In the genomic region with DNA sequence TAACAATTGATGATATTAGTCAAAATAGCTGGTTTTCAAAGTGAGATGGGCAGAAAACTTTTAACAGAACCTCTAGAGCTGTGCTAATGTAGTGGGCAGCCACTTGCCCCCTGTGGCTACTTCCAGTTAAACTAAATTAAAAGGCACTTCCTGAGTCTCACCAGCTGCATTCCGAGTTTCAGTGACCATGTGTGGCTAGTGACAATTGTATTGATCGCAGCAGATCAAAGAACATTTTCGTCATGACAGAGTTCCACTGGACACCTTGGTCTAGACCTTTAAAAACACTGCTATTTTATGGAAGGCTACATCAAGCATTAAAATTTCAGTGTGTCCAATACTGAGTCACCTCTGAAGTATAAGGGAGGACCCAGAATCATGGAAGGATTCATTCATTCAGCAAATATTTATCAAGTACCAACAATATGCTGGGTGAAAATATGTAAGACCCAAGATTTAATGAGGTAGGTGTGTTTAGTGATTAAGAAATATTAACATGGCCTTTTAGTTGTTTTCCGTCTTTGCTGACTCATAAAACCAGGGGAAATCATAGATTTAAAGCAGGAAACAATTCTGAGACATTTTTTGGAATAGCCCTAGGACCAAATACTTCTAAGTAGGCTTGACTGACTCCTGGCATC, we compare ENCODE assay signal across 12 cellular contexts. TPM values are rescaled to one million over a fixed set of nuclear protein-coding genes. Genes with fewer than 3 reads are reported as not detected.
DNase-seq lines count a peak whose midpoint lies in the region; ATAC-seq, FAIRE-seq and TF ChIP-seq lines count a peak whose summit lies in the region.
"Had no signal": no experiment of that assay in that cellular context is flagged by ENCODE, and none has a peak within 500 bp of the region (broad histone marks: within the 10 kb centered on the region; RNA-seq: fewer than 3 reads in every experiment).

No MANE protein-coding gene starts in this region.

- H4K20me1 ChIP-seq in HCT116 (ENCODE audit: insufficient read depth) (no peaks in the 10 kb centered on the region), astrocyte (ENCODE audit: insufficient read depth, low read length) (peaks cover 12% of the 10 kb centered on the region)

- WGBS in transverse colon (ENCODE audit: low coverage in 1 of 2), 2 donors = 67% methylated on average over 2 to 4 of the region's 4 CpGs

- TF ChIP-seq POLR2A in HCT116 (IDR thresholded peaks at IDR 0.05; ENCODE audit: borderline replicate concordance, extremely low read depth, insufficient read depth, insufficient read length) (no peak), transverse colon (IDR thresholded peaks at IDR 0.05) (no peak)

- peaks cover 6% of the 10 kb centered on the region for H3K36me3 Mint-ChIP-seq in astrocyte (ENCODE audit: low read depth, unreplicated experiment)
- H3K36me3 Mint-ChIP-seq in activated naive CD8-positive, alpha-beta T cell treated with anti-CD3 and anti-CD28 coated beads for 36 hours = no peaks in the 10 kb centered on the region
- peaks cover 5% of the 10 kb centered on the region for H3K36me3 Mint-ChIP-seq in activated CD4-positive, alpha-beta T cell treated with anti-CD3 and anti-CD28 coated beads, Interleukin-2, amount 10 ng/mL, durations not matched to agents 7 days and 5 days (ENCODE audit: low read depth)

- no peak for TF ChIP-seq CTCF in HCT116 (IDR thresholded peaks at IDR 0.05 in 2 of 3, conservative IDR thresholded peaks at IDR 0.05 in 1 of 3; ENCODE audit: borderline replicate concordance in 1 of 3, insufficient read depth in 1 of 3, low read depth in 2 of 3, low read length in 2 of 3)
- no peak for TF ChIP-seq CTCF in astrocyte (IDR thresholded peaks at IDR 0.05; ENCODE audit: insufficient read depth, low read depth, low read length)
- no peak for TF ChIP-seq CTCF in transverse colon (IDR thresholded peaks at IDR 0.05)

- H3K9me3 ChIP-seq in HCT116 (ENCODE audit: control insufficient read depth in 1 of 2, insufficient read depth in 1 of 2, low read depth in 1 of 2, low read length in 2 of 2) (no peaks in the 10 kb centered on the region), astrocyte (ENCODE audit: insufficient read depth, low read depth, low read length) (no peaks in the 10 kb centered on the region), transverse colon (no peaks in the 10 kb centered on the region)
- H3K9me3 ChIP-seq: SJCRH30 had no signal

- H3K9ac ChIP-seq in HCT116 (ENCODE audit: low read length) (peak overlapping the region; percentile 92), astrocyte (ENCODE audit: low read length) (no peak overlapping the region)
- H3K9ac ChIP-seq: KMS-11 had no signal

- peak overlapping the region; percentile 89 for H3K4me3 Mint-ChIP-seq in astrocyte (ENCODE audit: unreplicated experiment)
- no peak overlapping the region for H3K4me3 Mint-ChIP-seq in activated naive CD8-positive, alpha-beta T cell treated with anti-CD3 and anti-CD28 coated beads for 36 hours
- H3K4me3 Mint-ChIP-seq in activated CD4-positive, alpha-beta T cell treated with anti-CD3 and anti-CD28 coated beads, Interleukin-2, amount 10 ng/mL, durations not matched to agents 7 days and 5 days = no peak overlapping the region
- H3K4me3 Mint-ChIP-seq: activated naive CD8-positive, alpha-beta T cell treated with anti-CD3 and anti-CD28 coated beads, Interleukin-2, amount 10 ng/mL, durations not matched to agents 7 days and 5 days had no signal

- H3K27me3 Mint-ChIP-seq in astrocyte (ENCODE audit: low read depth, unreplicated experiment) = no peaks in the 10 kb centered on the region
- peaks cover 48% of the 10 kb centered on the region for H3K27me3 Mint-ChIP-seq in activated naive CD8-positive, alpha-beta T cell treated with anti-CD3 and anti-CD28 coated beads for 36 hours
- peaks cover 38% of the 10 kb centered on the region for H3K27me3 Mint-ChIP-seq in activated CD4-positive, alpha-beta T cell treated with anti-CD3 and anti-CD28 coated beads, Interleukin-2, amount 10 ng/mL, durations not matched to agents 7 days and 5 days

- DNase-seq in HCT116 (ENCODE audit: low read depth, low spot score) = peak; percentile 94
- DNase-seq in astrocyte (ENCODE audit: low read depth) = peak; percentile 61
- DNase-seq in kidney glomerular epithelial cell (lab: John Stamatoyannopoulos, UW) = peak; percentile 65
- no peak for DNase-seq in transverse colon
- no peak for DNase-seq in activated naive CD8-positive, alpha-beta T cell treated with anti-CD3 and anti-CD28 coated beads for 36 hours
- no peak for DNase-seq in substantia nigra (lab: John Stamatoyannopoulos, UW)
- DNase-seq in activated CD4-positive, alpha-beta T cell treated with anti-CD3 and anti-CD28 coated beads, Interleukin-2, amount 10 ng/mL, durations not matched to agents 7 days and 5 days = no peak
- DNase-seq: activated naive CD8-positive, alpha-beta T cell treated with anti-CD3 and anti-CD28 coated beads, Interleukin-2, amount 10 ng/mL, durations not matched to agents 7 days and 5 days; left cardiac atrium; NCI-H1694 treated with DMSO at 0.1 percent for 48 hours had no signal

- no peak overlapping the region for H2AFZ ChIP-seq in HCT116 (ENCODE audit: low read depth, low read length, poor library complexity, severe bottlenecking)
- H2AFZ ChIP-seq in astrocyte (ENCODE audit: low read depth, low read length) = no peak overlapping the region

- H3K79me2 ChIP-seq in HCT116 (ENCODE audit: insufficient read depth, low read length) = peaks cover 42% of the 10 kb centered on the region
- peaks cover 27% of the 10 kb centered on the region for H3K79me2 ChIP-seq in astrocyte (ENCODE audit: insufficient read depth, low read length)

- no peak for TF ChIP-seq RAD21 in HCT116 (IDR thresholded peaks at IDR 0.05; ENCODE audit: low read depth)

- no peaks in the 10 kb centered on the region for H3K9me2 ChIP-seq in HCT116 (ENCODE audit: insufficient read depth)

- no peaks in the 10 kb centered on the region for H3K27me3 ChIP-seq in HCT116 (ENCODE audit: insufficient read depth, low read length)
- H3K27me3 ChIP-seq in astrocyte (ENCODE audit: insufficient read depth, low read length) = no peaks in the 10 kb centered on the region
- peaks cover 13% of the 10 kb centered on the region for H3K27me3 ChIP-seq in transverse colon
- H3K27me3 ChIP-seq: SJCRH30 had no signal

- in situ Hi-C loops in transverse colon (cut with MboI; ENCODE audit: low pct_ligation_motif_present in 1 of 4, low pct_unique_long_range_greater_than_20kb in 1 of 4, low sequenced_read_pairs in 3 of 4) = loop anchor here (25.0 kb wide), 1 partner anchor 209 kb away; no protein-coding TSS in a partner anchor

- TF ChIP-seq EP300 in transverse colon (IDR thresholded peaks at IDR 0.05; ENCODE audit: low read depth) = no peak

- H3K4me2 ChIP-seq in HCT116 (ENCODE audit: low read length) (peak overlapping the region; percentile 92), astrocyte (ENCODE audit: low read length) (peak overlapping the region; percentile 92)
- H3K4me2 ChIP-seq: KMS-11 had no signal

- peak overlapping the region; percentile 96 for H3K27ac ChIP-seq in HCT116 (ENCODE audit: low read depth, low read length)
- peak overlapping the region; percentile 6 for H3K27ac ChIP-seq in astrocyte (ENCODE audit: low read depth, low read length)
- H3K27ac ChIP-seq in transverse colon = peak overlapping the region; percentile 5 to 97 (median 94)
- no peak overlapping the region for H3K27ac ChIP-seq in substantia nigra (ENCODE audit: low read depth, low read length, poor library complexity, severe bottlenecking)
- H3K27ac ChIP-seq: KMS-11, SJCRH30 had no signal

- H3K4me1 Mint-ChIP-seq in astrocyte (ENCODE audit: low read depth, unreplicated experiment) = peaks cover 15% of the 10 kb centered on the region
- H3K4me1 Mint-ChIP-seq in activated naive CD8-positive, alpha-beta T cell treated with anti-CD3 and anti-CD28 coated beads for 36 hours = peaks cover 15% of the 10 kb centered on the region
- H3K4me1 Mint-ChIP-seq in activated CD4-positive, alpha-beta T cell treated with anti-CD3 and anti-CD28 coated beads, Interleukin-2, amount 10 ng/mL, durations not matched to agents 7 days and 5 days = peaks cover 13% of the 10 kb centered on the region

- ATAC-seq in HCT116 = peak; percentile 26
- ATAC-seq: left cardiac atrium had no signal

- H3K36me3 ChIP-seq in HCT116 (ENCODE audit: control insufficient read depth in 1 of 2, insufficient read depth in 2 of 2, low read length in 2 of 2) = peaks cover 8 to 14% of the 10 kb centered on the region in 2 experiments; a peak in 3 of 4 replicates
- H3K36me3 ChIP-seq in astrocyte (ENCODE audit: insufficient read depth, low read length) = no peaks in the 10 kb centered on the region
- no peaks in the 10 kb centered on the region for H3K36me3 ChIP-seq in transverse colon
- H3K36me3 ChIP-seq: SJCRH30 had no signal

- POLR2A ChIA-PET in HCT116 (lab: Charles Lee) = interaction anchor here (1.1 to 2.0 kb wide), 6 partner anchors 80 to 204 kb away, joined by 3 to 6 read pairs (median 4); no protein-coding TSS in a partner anchor
- POLR2A ChIA-PET in activated CD4-positive, alpha-beta T cell treated with anti-CD3 and anti-CD28 coated beads, Interleukin-2, amount 10 ng/mL, durations not matched to agents 7 days and 5 days (lab: Charles Lee) = no interaction called here

- RAD21 ChIA-PET in HCT116 (lab: Charles Lee; ENCODE audit: low non-redundant PET in 1 of 2, low total read pairs in 2 of 2, uncharacterized antibody in 2 of 2, unreplicated experiment in 2 of 2) = interaction anchor here in 1 of 2 experiments (1.7 kb wide), 1 partner anchor 204 kb away, joined by 4 read pairs; no protein-coding TSS in a partner anchor

- intact Hi-C loops in HCT116 (cut with micrococcal nuclease) = loop anchor here (1.0 to 10.0 kb wide), 7 partner anchors 79 to 1266 kb away; a partner anchor contains a TSS
- intact Hi-C loops in transverse colon (cut with DNase I; ENCODE audit: low total_unique reads) = no loop called here

- H3K27ac Mint-ChIP-seq in astrocyte (ENCODE audit: unreplicated experiment) = peak overlapping the region; percentile 30
- H3K27ac Mint-ChIP-seq in activated naive CD8-positive, alpha-beta T cell treated with anti-CD3 and anti-CD28 coated beads for 36 hours = no peak overlapping the region
- H3K27ac Mint-ChIP-seq in activated CD4-positive, alpha-beta T cell treated with anti-CD3 and anti-CD28 coated beads, Interleukin-2, amount 10 ng/mL, durations not matched to agents 7 days and 5 days = no peak overlapping the region
- H3K27ac Mint-ChIP-seq: activated naive CD8-positive, alpha-beta T cell treated with anti-CD3 and anti-CD28 coated beads, Interleukin-2, amount 10 ng/mL, durations not matched to agents 7 days and 5 days had no signal

- no TSS peak for BruUV-seq in HCT116 (replicated peaks; lab: Mats Ljungman, UMichigan)

- CTCF ChIA-PET in HCT116 (lab: Charles Lee) = interaction anchor here (1.7 kb wide), 1 partner anchor 220 kb away, joined by 3 read pairs; no protein-coding TSS in a partner anchor
- CTCF ChIA-PET in activated CD4-positive, alpha-beta T cell treated with anti-CD3 and anti-CD28 coated beads, Interleukin-2, amount 10 ng/mL, durations not matched to agents 7 days and 5 days (lab: Charles Lee) = no interaction called here

- H3K4me1 ChIP-seq in HCT116 (ENCODE audit: control insufficient read depth in 1 of 2, insufficient read depth in 2 of 2, low read length in 2 of 2) = peaks cover 32 to 58% of the 10 kb centered on the region in 2 experiments
- H3K4me1 ChIP-seq in astrocyte (ENCODE audit: insufficient read depth, low read length) = peaks cover 16% of the 10 kb centered on the region
- peaks cover 0 to 19% (median 8%) of the 10 kb centered on the region in 4 donors for H3K4me1 ChIP-seq in transverse colon
- H3K4me1 ChIP-seq: SJCRH30 had no signal

- FAIRE-seq in astrocyte (lab: Jason Lieb, UNC) = no peak

- H3K9me3 Mint-ChIP-seq in astrocyte (ENCODE audit: unreplicated experiment) = peaks cover 2% of the 10 kb centered on the region
- H3K9me3 Mint-ChIP-seq in activated naive CD8-positive, alpha-beta T cell treated with anti-CD3 and anti-CD28 coated beads for 36 hours = peaks cover 2% of the 10 kb centered on the region
- no peaks in the 10 kb centered on the region for H3K9me3 Mint-ChIP-seq in activated CD4-positive, alpha-beta T cell treated with anti-CD3 and anti-CD28 coated beads, Interleukin-2, amount 10 ng/mL, durations not matched to agents 7 days and 5 days

- H3K4me3 ChIP-seq in HCT116 (replicated peaks in 1 of 2; ENCODE audit: low read depth in 1 of 2, low read length in 2 of 2) (peak overlapping the region in 1 of 2 experiments; percentile 91; a peak in 3 of 4 replicates), astrocyte (ENCODE audit: insufficient read depth, low read depth, low read length) (no peak overlapping the region), transverse colon (no peak overlapping the region)
- H3K4me3 ChIP-seq: SJCRH30 had no signal

RNA-seq across cellular contexts. Expression of a gene that starts 5.1 kb away (rescaled TPM):
- total RNA-seq in HCT116 (2021; ENCODE audit: unreplicated experiment) (676 TPM), astrocyte (590 and 591 TPM in 2 replicates), transverse colon (100 to 1,000 TPM; 321 to 477 (median 380) TPM)
- polyA plus RNA-seq in HCT116 (2012) = 458 and 528 TPM in 2 replicates
- total RNA-seq in activated naive CD8-positive, alpha-beta T cell treated with anti-CD3 and anti-CD28 coated beads for 36 hours = under 1 TPM in 1 of 2 experiments, not detected in 1; 0.02 TPM
- total RNA-seq in activated CD4-positive, alpha-beta T cell treated with anti-CD3 and anti-CD28 coated beads, Interleukin-2, amount 10 ng/mL, durations not matched to agents 7 days and 5 days = under 1 TPM; 0.27 to 0.30 TPM
- total RNA-seq: activated naive CD8-positive, alpha-beta T cell treated with anti-CD3 and anti-CD28 coated beads, Interleukin-2, amount 10 ng/mL, durations not matched to agents 7 days and 5 days had no signal

Comparison
In these comparisons a context has a peak if more than half of its experiments do, and no peak if none do; other contexts are left out.
1. DNase-seq: peak in HCT116 (single experiment), astrocyte (single experiment) and kidney glomerular epithelial cell (single experiment); none in transverse colon (single experiment), activated naive CD8-positive, alpha-beta T cell treated with anti-CD3 and anti-CD28 coated beads for 36 hours (single experiment), substantia nigra (0 of 49) and activated CD4-positive, alpha-beta T cell treated with anti-CD3 and anti-CD28 coated beads, Interleukin-2, amount 10 ng/mL, durations not matched to agents 7 days and 5 days (single experiment).
2. RNA of a gene that starts 5.1 kb away (total RNA-seq): 676 TPM in HCT116 (single experiment), 590 to 591 TPM in astrocyte and 321 to 477 TPM in transverse colon; 0.27 to 0.30 TPM in activated CD4-positive, alpha-beta T cell treated with anti-CD3 and anti-CD28 coated beads, Interleukin-2, amount 10 ng/mL, durations not matched to agents 7 days and 5 days and 0.02 TPM in activated naive CD8-positive, alpha-beta T cell treated with anti-CD3 and anti-CD28 coated beads for 36 hours; every median in the first group is over 100 times any median in the second.